13 cellular contexts compared by ENCODE assay signal in the genomic region with DNA sequence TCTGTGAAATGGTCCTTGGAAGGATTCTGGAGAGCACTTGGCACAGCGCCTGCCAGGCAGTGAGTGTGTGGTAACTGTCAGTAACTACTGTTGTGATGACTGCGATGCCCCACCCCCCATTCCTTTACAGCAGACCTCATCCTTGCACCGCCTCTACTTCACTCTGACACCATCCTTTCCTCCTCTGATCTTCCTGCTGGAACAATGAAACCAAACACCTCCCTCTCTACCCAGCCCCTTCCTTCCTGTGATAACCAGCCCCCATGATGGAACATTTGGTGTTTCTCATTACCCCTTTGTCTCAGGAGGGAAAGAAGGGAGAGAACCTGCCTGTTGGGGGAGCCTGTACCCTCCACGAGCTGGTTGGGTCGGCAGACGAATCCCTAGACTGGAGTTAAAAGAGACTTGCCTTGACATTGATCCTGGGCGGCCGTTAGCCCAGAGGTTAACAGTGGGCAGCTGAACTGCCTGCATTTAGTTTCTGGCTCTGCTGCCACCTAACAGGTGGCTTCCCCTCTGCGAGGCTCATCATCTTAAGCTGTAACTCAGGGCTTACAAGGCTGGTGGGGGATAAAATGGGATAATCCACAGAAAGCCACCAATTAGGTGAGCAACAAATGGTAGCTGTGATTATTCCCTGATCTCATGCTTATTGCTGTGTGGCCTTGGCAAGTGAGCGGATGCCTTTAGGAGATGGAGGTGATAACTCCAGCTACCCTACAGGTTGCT. TPM values are rescaled to one million over a fixed set of nuclear protein-coding genes. Genes with fewer than 3 reads are reported as not detected.
DNase-seq lines count a peak whose midpoint lies in the region; ATAC-seq and TF ChIP-seq lines count a peak whose summit lies in the region.
"Had no signal": no experiment of that assay in that cellular context is flagged by ENCODE, and none has a peak within 500 bp of the region (broad histone marks: within the 10 kb centered on the region; RNA-seq: fewer than 3 reads in every experiment).

No MANE protein-coding gene starts in this region.

- ATAC-seq in CD4-positive, alpha-beta T cell (ENCODE audit: poor library complexity), result no peak
- no peak for ATAC-seq in HG03565 (IDR thresholded peaks at IDR 0.05; ENCODE audit: unreplicated experiment)

- H3K4me1 Mint-ChIP-seq in glutamatergic neuron (ENCODE audit: low read depth, unreplicated experiment), result peaks cover 3% of the 10 kb centered on the region
- peaks cover 7% of the 10 kb centered on the region for H3K4me1 Mint-ChIP-seq in CD4-positive, alpha-beta T cell (ENCODE audit: low read depth)

- peaks cover 50% of the 10 kb centered on the region for H3K4me1 ChIP-seq in BLaER1
- H3K4me1 ChIP-seq: transverse colon had no signal

- POLR2A ChIA-PET in CD4-positive, alpha-beta T cell (lab: Charles Lee), result no interaction called here

- no peaks in the 10 kb centered on the region for H3K9me3 ChIP-seq in BLaER1
- no peaks in the 10 kb centered on the region for H3K9me3 ChIP-seq in CD4-positive, alpha-beta T cell (ENCODE audit: control insufficient read depth, low read length)
- H3K9me3 ChIP-seq: transverse colon had no signal

- H4K20me1 ChIP-seq in BLaER1, result no peaks in the 10 kb centered on the region

- peak overlapping the region; percentile 61 for H3K9ac ChIP-seq in BLaER1

- H3K9me3 Mint-ChIP-seq in glutamatergic neuron (ENCODE audit: unreplicated experiment), result no peaks in the 10 kb centered on the region
- no peaks in the 10 kb centered on the region for H3K9me3 Mint-ChIP-seq in CD4-positive, alpha-beta T cell
- H3K9me3 Mint-ChIP-seq: memory B cell had no signal

- CTCF ChIA-PET in CD4-positive, alpha-beta T cell (lab: Charles Lee), result no interaction called here

- no peak overlapping the region for H3K4me3 Mint-ChIP-seq in glutamatergic neuron (ENCODE audit: unreplicated experiment)
- no peak overlapping the region for H3K4me3 Mint-ChIP-seq in CD4-positive, alpha-beta T cell
- H3K4me3 Mint-ChIP-seq: memory B cell had no signal

- H3K36me3 Mint-ChIP-seq in glutamatergic neuron (ENCODE audit: unreplicated experiment), result no peaks in the 10 kb centered on the region
- no peaks in the 10 kb centered on the region for H3K36me3 Mint-ChIP-seq in CD4-positive, alpha-beta T cell (ENCODE audit: low read depth)
- H3K36me3 Mint-ChIP-seq: memory B cell had no signal

- H3K27ac ChIP-seq in BLaER1, result peak overlapping the region; percentile 74
- H3K27ac ChIP-seq in CD4-positive, alpha-beta T cell (ENCODE audit: low read depth, low read length), result no peak overlapping the region
- H3K27ac ChIP-seq: PC-9, transverse colon had no signal

- peaks cover 2% of the 10 kb centered on the region for H3K27me3 Mint-ChIP-seq in glutamatergic neuron (ENCODE audit: unreplicated experiment)
- H3K27me3 Mint-ChIP-seq in CD4-positive, alpha-beta T cell, result no peaks in the 10 kb centered on the region

- DNase-seq in M059J (ENCODE audit: low read depth) (peak; percentile 18), cardiac fibroblast (ENCODE audit: low read depth in 2 of 2) (peak; percentile 83 to 92), kidney glomerular epithelial cell (lab: John Stamatoyannopoulos, UW) (peak; percentile 45), glutamatergic neuron (no peak)
- DNase-seq in CD4-positive, alpha-beta T cell, result no peak
- DNase-seq in effector CD8-positive, alpha-beta T cell (lab: John Stamatoyannopoulos, UW), result no peak
- DNase-seq: activated CD8-positive, alpha-beta memory T cell treated with anti-CD3 and anti-CD28 coated beads for 24 hours; cerebellar nuclear complex; PC-9; transverse colon had no signal

- H3K4me3 ChIP-seq in BLaER1 (no peak overlapping the region), cardiac fibroblast (replicated peaks in 1 of 2; ENCODE audit: low read depth in 2 of 2, low read length in 2 of 2) (no peak overlapping the region)
- H3K4me3 ChIP-seq: PC-9, transverse colon had no signal

- H3K27me3 ChIP-seq in BLaER1, result no peaks in the 10 kb centered on the region
- H3K27me3 ChIP-seq in CD4-positive, alpha-beta T cell (ENCODE audit: control insufficient read depth, insufficient read depth, low read length), result no peaks in the 10 kb centered on the region
- H3K27me3 ChIP-seq: transverse colon had no signal

- intact Hi-C loops in CD4-positive, alpha-beta T cell (cut with DNase I, micrococcal nuclease), result no loop called here

- no peak for TF ChIP-seq CTCF in cardiac fibroblast (IDR thresholded peaks at IDR 0.05; ENCODE audit: low read depth, low read length)
- no peak for TF ChIP-seq CTCF in glutamatergic neuron (IDR thresholded peaks at IDR 0.05; ENCODE audit: partially characterized antibody, unreplicated experiment)
- no peak for TF ChIP-seq CTCF in CD4-positive, alpha-beta T cell (IDR thresholded peaks at IDR 0.05)

- peak overlapping the region; percentile 74 for H3K4me2 ChIP-seq in BLaER1
- H3K4me2 ChIP-seq: PC-9 had no signal

- no peaks in the 10 kb centered on the region for H3K36me3 ChIP-seq in BLaER1
- H3K36me3 ChIP-seq: transverse colon had no signal

- no peak overlapping the region for H3K27ac Mint-ChIP-seq in glutamatergic neuron (ENCODE audit: unreplicated experiment)
- no peak overlapping the region for H3K27ac Mint-ChIP-seq in CD4-positive, alpha-beta T cell
- H3K27ac Mint-ChIP-seq: memory B cell had no signal

RNA-seq across cellular contexts. Expression of a gene that starts 34.2 kb away (rescaled TPM):
- total RNA-seq in M059J (2014; rRNA removed; shearing (Covaris generic)), result 14.1 and 20.3 TPM in 2 replicates
- total RNA-seq in glutamatergic neuron (ENCODE audit: unreplicated experiment), result 34.7 TPM
- 10 to 100 TPM; 20.8 to 22.5 TPM for total RNA-seq in CD4-positive, alpha-beta T cell

RNA-seq across cellular contexts. Expression of a gene that starts 39.5 kb away (rescaled TPM):
- 6.5 and 9.1 TPM in 2 replicates for total RNA-seq in M059J (2014; rRNA removed; shearing (Covaris generic))
- total RNA-seq in glutamatergic neuron (ENCODE audit: unreplicated experiment), result 0.25 TPM
- under 1 TPM; 0.47 to 0.56 TPM for total RNA-seq in CD4-positive, alpha-beta T cell

RNA-seq across cellular contexts. Expression of a gene that starts 46.7 kb away (rescaled TPM):
- 8.2 and 12.0 TPM in 2 replicates for total RNA-seq in M059J (2014; rRNA removed; shearing (Covaris generic))
- total RNA-seq in glutamatergic neuron (ENCODE audit: unreplicated experiment), result 25.4 TPM
- total RNA-seq in CD4-positive, alpha-beta T cell, result 10 to 100 TPM; 22.9 to 24.8 TPM

Comparison
In these comparisons a context has a peak if more than half of its experiments do, and no peak if none do; other contexts are left out.
1. DNase-seq: peak in M059J (single experiment), cardiac fibroblast (2 of 2) and kidney glomerular epithelial cell (single experiment); none in glutamatergic neuron (single experiment), CD4-positive, alpha-beta T cell (0 of 10) and effector CD8-positive, alpha-beta T cell (single experiment).